20 cellular contexts compared by ENCODE assay signal in the genomic region with DNA sequence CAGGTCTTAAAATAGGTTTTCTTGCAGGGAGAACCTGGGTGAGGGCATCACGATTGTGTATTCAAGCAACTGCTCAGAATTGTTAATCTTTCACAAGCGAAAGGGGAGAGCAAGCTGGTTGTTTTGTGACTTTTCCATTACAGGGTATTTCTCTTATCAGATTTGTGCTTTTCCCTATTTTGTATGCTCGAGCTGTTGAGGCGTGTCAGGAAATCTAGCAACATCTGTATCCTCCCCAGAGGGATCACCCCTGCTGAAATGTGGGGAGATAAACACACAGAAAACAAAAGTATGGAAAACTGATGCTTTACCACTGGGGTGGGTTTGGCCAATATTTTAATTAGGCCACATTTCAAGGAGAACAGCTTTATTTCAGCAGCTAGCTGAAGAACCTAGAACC.
DNase-seq lines count a peak whose midpoint lies in the region; ATAC-seq, FAIRE-seq and TF ChIP-seq lines count a peak whose summit lies in the region.
"Had no signal": no experiment of that assay in that cellular context is flagged by ENCODE, and none has a peak within 500 bp of the region (broad histone marks: within the 10 kb centered on the region; RNA-seq: fewer than 3 reads in every experiment).

No MANE protein-coding gene starts in this region.

- H3K36me3 Mint-ChIP-seq in CD14-positive monocyte (peaks cover 56 to 61% of the 10 kb centered on the region in 2 donors), astrocyte (ENCODE audit: low read depth, unreplicated experiment) (peaks cover 9% of the 10 kb centered on the region)

- CTCF ChIA-PET in AG04450 (lab: Charles Lee), result interaction anchor here (1.0 to 1.5 kb wide), 2 partner anchors 15 to 34 kb away, joined by 3 to 4 read pairs; no protein-coding TSS in a partner anchor

- POLR2A ChIA-PET in AG04450 (lab: Yijun Ruan, JAX), result no interaction called here

- H4K20me1 ChIP-seq in astrocyte (ENCODE audit: insufficient read depth, low read length) (peaks cover 84% of the 10 kb centered on the region), osteoblast (ENCODE audit: insufficient read depth, low read length) (peaks cover 6% of the 10 kb centered on the region)

- no peaks in the 10 kb centered on the region for H3K27me3 ChIP-seq in AG04450 (ENCODE audit: control insufficient read depth, insufficient read depth, low read length)
- no peaks in the 10 kb centered on the region for H3K27me3 ChIP-seq in astrocyte (ENCODE audit: insufficient read depth, low read length)
- H3K27me3 ChIP-seq in osteoblast (ENCODE audit: insufficient read depth, low read length), result no peaks in the 10 kb centered on the region
- H3K27me3 ChIP-seq in dorsolateral prefrontal cortex, result no peaks in the 10 kb centered on the region
- no peaks in the 10 kb centered on the region for H3K27me3 ChIP-seq in BE2C
- H3K27me3 ChIP-seq: left lung had no signal

- no peak for FAIRE-seq in astrocyte (lab: Jason Lieb, UNC)
- FAIRE-seq: colon, frontal cortex had no signal

- intact Hi-C loops in CD14-positive monocyte (cut with micrococcal nuclease) (no loop called here), dorsolateral prefrontal cortex (cut with DNase I) (no loop called here)

- H3K9ac ChIP-seq in astrocyte (ENCODE audit: low read length), result no peak overlapping the region

- peaks cover 3% of the 10 kb centered on the region for H3K36me3 ChIP-seq in astrocyte (ENCODE audit: insufficient read depth, low read length)
- H3K36me3 ChIP-seq in osteoblast (ENCODE audit: insufficient read depth, low read length), result no peaks in the 10 kb centered on the region
- no peaks in the 10 kb centered on the region; the same call in 1 of the 2 replicates for H3K36me3 ChIP-seq in BE2C

- H3K9me3 Mint-ChIP-seq in CD14-positive monocyte (no peaks in the 10 kb centered on the region), astrocyte (ENCODE audit: unreplicated experiment) (no peaks in the 10 kb centered on the region)

- TF ChIP-seq CTCF in AG04450 (IDR thresholded peaks at IDR 0.05; ENCODE audit: low read depth, low read length) (no peak), CD14-positive monocyte (IDR thresholded peaks at IDR 0.05) (no peak), astrocyte (IDR thresholded peaks at IDR 0.05; ENCODE audit: insufficient read depth, low read depth, low read length) (no peak), osteoblast (IDR thresholded peaks at IDR 0.05; ENCODE audit: extremely low read depth, low read depth, low read length) (no peak), dorsolateral prefrontal cortex (IDR thresholded peaks at IDR 0.05 in 54 of 56, conservative IDR thresholded peaks at IDR 0.05 in 2 of 56; ENCODE audit: low read depth in 1 of 56, partially characterized antibody in 56 of 56) (no peak), BE2C (IDR thresholded peaks at IDR 0.05; ENCODE audit: low read depth, low read length) (no peak), GM13976 (IDR thresholded peaks at IDR 0.05; ENCODE audit: borderline replicate concordance, control extremely low read depth, extremely low read depth, insufficient read depth, missing control alignments) (no peak)

- DNase-seq in AG04450 (ENCODE audit: low read depth, low spot score), result no peak
- DNase-seq in CD14-positive monocyte (ENCODE audit: low spot score), result no peak
- no peak for DNase-seq in astrocyte (ENCODE audit: low read depth)
- DNase-seq in osteoblast (ENCODE audit: insufficient read length, low spot score, missing footprints), result no peak
- DNase-seq in dorsolateral prefrontal cortex, result no peak
- DNase-seq in BE2C, result no peak
- no peak for DNase-seq in GM13976 (ENCODE audit: low spot score)
- DNase-seq: activated naive CD4-positive, alpha-beta T cell; DMS153; Karpas-422; left lung; NCI-H1092 treated with DMSO at 0.1 percent for 48 hours; NCI-H2107; NCI-H526; SHP77; T-helper 1 cell had no signal

- H3K27me3 Mint-ChIP-seq in CD14-positive monocyte (ENCODE audit: low read depth in 3 of 3), result no peaks in the 10 kb centered on the region
- no peaks in the 10 kb centered on the region for H3K27me3 Mint-ChIP-seq in astrocyte (ENCODE audit: low read depth, unreplicated experiment)

- H3K9me3 ChIP-seq in AG04450 (ENCODE audit: control insufficient read depth, insufficient read depth, low read length) (no peaks in the 10 kb centered on the region), astrocyte (ENCODE audit: insufficient read depth, low read depth, low read length) (no peaks in the 10 kb centered on the region), osteoblast (ENCODE audit: low read depth, low read length) (no peaks in the 10 kb centered on the region), BE2C (no peaks in the 10 kb centered on the region)
- H3K9me3 ChIP-seq: left lung had no signal

- in situ Hi-C loops in GM13976 (cut with MboI; ENCODE audit: low sequenced_read_pairs, unreplicated experiment), result loop anchor here (25.0 kb wide), 1 partner anchor 1264 kb away; no protein-coding TSS in a partner anchor

- H3K4me1 ChIP-seq in astrocyte (ENCODE audit: insufficient read depth, low read length), result peaks cover 33% of the 10 kb centered on the region
- H3K4me1 ChIP-seq in osteoblast (ENCODE audit: insufficient read depth, low read length), result peaks cover 47% of the 10 kb centered on the region
- H3K4me1 ChIP-seq in BE2C, result peaks cover 15% of the 10 kb centered on the region

- H3K4me2 ChIP-seq in astrocyte (ENCODE audit: low read length), result no peak overlapping the region
- H3K4me2 ChIP-seq in osteoblast (ENCODE audit: insufficient read depth, low read length), result no peak overlapping the region

- H3K79me2 ChIP-seq in astrocyte (ENCODE audit: insufficient read depth, low read length) (peaks cover 31% of the 10 kb centered on the region), osteoblast (ENCODE audit: insufficient read depth, low read length) (peaks cover 16% of the 10 kb centered on the region)

- H3K4me3 Mint-ChIP-seq in CD14-positive monocyte (no peak overlapping the region), astrocyte (ENCODE audit: unreplicated experiment) (no peak overlapping the region)

- H2AFZ ChIP-seq in astrocyte (ENCODE audit: low read depth, low read length) (no peak overlapping the region), osteoblast (ENCODE audit: low read length) (no peak overlapping the region)

- H3K27ac ChIP-seq in AG04450 (ENCODE audit: low read depth, low read length) (peak overlapping the region; percentile 25), astrocyte (ENCODE audit: low read depth, low read length) (peak overlapping the region; percentile 12), osteoblast (ENCODE audit: low read depth, low read length) (peak overlapping the region; percentile 65), dorsolateral prefrontal cortex (peak overlapping the region in 6 of 59 donors; percentile 4 to 44 (median 26))
- H3K27ac ChIP-seq: epithelial cell of prostate had no signal

- ATAC-seq in HG02938 (IDR thresholded peaks at IDR 0.05; ENCODE audit: unreplicated experiment), result no peak

- H3K4me3 ChIP-seq in AG04450 (ENCODE audit: low read depth, low read length), result no peak overlapping the region
- H3K4me3 ChIP-seq in astrocyte (ENCODE audit: insufficient read depth, low read depth, low read length), result no peak overlapping the region
- no peak overlapping the region for H3K4me3 ChIP-seq in osteoblast (ENCODE audit: insufficient read depth, low read length)
- no peak overlapping the region for H3K4me3 ChIP-seq in dorsolateral prefrontal cortex
- H3K4me3 ChIP-seq in BE2C (ENCODE audit: low read depth, low read length), result no peak overlapping the region
- H3K4me3 ChIP-seq: left lung had no signal

- H3K27ac Mint-ChIP-seq in CD14-positive monocyte, result peak overlapping the region in 5 of 7 donors; percentile 10 to 87 (median 30)
- no peak overlapping the region for H3K27ac Mint-ChIP-seq in astrocyte (ENCODE audit: unreplicated experiment)

- H3K4me1 Mint-ChIP-seq in CD14-positive monocyte (peaks cover 58% of the 10 kb centered on the region), astrocyte (ENCODE audit: low read depth, unreplicated experiment) (peaks cover 8% of the 10 kb centered on the region)
